ENCODE assay signal across 25 cellular contexts in the genomic region with DNA sequence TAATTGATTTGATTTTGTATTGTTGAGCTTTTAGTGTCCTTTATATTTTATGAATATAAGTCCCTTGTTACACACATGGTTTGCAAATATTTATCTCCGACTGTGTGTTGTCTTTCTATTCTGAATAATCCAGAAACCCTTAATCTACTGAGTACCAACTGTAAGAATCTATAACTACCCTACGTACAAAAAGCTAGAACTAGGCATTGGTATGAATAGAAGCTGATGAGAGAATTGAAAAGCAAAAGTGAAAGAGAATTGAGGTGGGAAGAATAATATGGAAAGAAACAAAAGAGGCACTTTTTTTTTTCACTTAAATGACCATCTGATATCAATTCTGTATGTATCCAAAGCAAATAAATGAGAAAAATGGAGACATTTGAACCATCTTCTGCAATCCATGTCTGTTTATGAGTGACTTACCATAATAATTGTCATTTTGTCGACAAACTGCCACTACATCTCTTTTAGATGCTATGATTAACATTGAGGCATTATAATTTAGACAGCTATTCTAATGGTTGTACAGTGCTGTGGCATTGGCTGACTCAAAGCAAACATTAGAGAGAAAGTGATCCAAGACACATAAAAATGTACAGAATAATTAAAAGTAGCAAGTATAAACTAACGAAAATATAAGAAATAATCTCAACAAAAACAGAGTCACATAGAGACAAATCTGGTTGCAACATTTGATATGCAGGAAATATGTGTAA.
"Had no signal": no experiment of that assay in that cellular context is flagged by ENCODE, and none has a peak within 500 bp of the region (broad histone marks: within the 10 kb centered on the region; RNA-seq: fewer than 3 reads in every experiment).

No MANE protein-coding gene starts in this region.

- H3K27me3 ChIP-seq: brain microvascular endothelial cell had no signal

- H3K36me3 ChIP-seq: brain microvascular endothelial cell, WERI-Rb-1 had no signal

- H3K27ac ChIP-seq: brain microvascular endothelial cell, coronary artery, dorsolateral prefrontal cortex, WERI-Rb-1 had no signal

- ATAC-seq: activated CD4-positive, CD25-positive, alpha-beta regulatory T cell treated with anti-CD3 and anti-CD28 coated beads, Interleukin-2, amount 50 U/mL, for 24 hours; activated CD8-positive, alpha-beta T cell treated with anti-CD3 and anti-CD28 coated beads for 36 hours; activated T-cell treated with anti-CD3 and anti-CD28 coated beads, Interleukin-2, amount 50 U/mL, for 4 hours; activated T-helper 17 cell treated with anti-CD3 and anti-CD28 coated beads, Interleukin-2, amount 50 U/mL, for 72 hours; esophagus mucosa had no signal

- DNase-seq: activated B cell treated with CpG ODN at 0.5 μM for 24 hours; activated CD4-positive, alpha-beta T cell treated with anti-CD3 and anti-CD28 coated beads for 48 hours; activated CD4-positive, alpha-beta T cell treated with anti-CD3 and anti-CD28 coated beads, Interleukin-2, amount 50 U/mL, for 1 hour; activated CD4-positive, alpha-beta T cell treated with anti-CD3 and anti-CD28 coated beads, Interleukin-2, amount 50 U/mL, for 48 hours; activated CD8-positive, alpha-beta memory T cell treated with anti-CD3 and anti-CD28 coated beads for 24 hours; activated CD8-positive, alpha-beta T cell treated with anti-CD3 and anti-CD28 coated beads for 36 hours; activated effector memory CD4-positive, alpha-beta T cell treated with Interleukin-2 at 50 U/mL for 16 hours; activated gamma-delta T cell treated with Interleukin-2 at 50 U/mL for 16 hours; activated naive CD4-positive, alpha-beta T cell treated with anti-CD3 and anti-CD28 coated beads, Interleukin-2, amount 50 U/mL, for 16 hours; activated naive CD4-positive, alpha-beta T cell treated with Interleukin-2 at 50 U/mL for 16 hours; activated T-cell treated with anti-CD3 and anti-CD28 coated beads, Interleukin-2, amount 50 U/mL, for 4 hours; amniotic stem cell; anterior cingulate cortex; brain microvascular endothelial cell; dorsolateral prefrontal cortex; effector memory CD4-positive, alpha-beta T cell; endodermal cell; foreskin fibroblast; head of caudate nucleus; T1000; WERI-Rb-1 had no signal

- H3K4me3 ChIP-seq: coronary artery, dorsolateral prefrontal cortex had no signal
